Comparison of ENCODE assay signal across 1 cellular context in the genomic region with DNA sequence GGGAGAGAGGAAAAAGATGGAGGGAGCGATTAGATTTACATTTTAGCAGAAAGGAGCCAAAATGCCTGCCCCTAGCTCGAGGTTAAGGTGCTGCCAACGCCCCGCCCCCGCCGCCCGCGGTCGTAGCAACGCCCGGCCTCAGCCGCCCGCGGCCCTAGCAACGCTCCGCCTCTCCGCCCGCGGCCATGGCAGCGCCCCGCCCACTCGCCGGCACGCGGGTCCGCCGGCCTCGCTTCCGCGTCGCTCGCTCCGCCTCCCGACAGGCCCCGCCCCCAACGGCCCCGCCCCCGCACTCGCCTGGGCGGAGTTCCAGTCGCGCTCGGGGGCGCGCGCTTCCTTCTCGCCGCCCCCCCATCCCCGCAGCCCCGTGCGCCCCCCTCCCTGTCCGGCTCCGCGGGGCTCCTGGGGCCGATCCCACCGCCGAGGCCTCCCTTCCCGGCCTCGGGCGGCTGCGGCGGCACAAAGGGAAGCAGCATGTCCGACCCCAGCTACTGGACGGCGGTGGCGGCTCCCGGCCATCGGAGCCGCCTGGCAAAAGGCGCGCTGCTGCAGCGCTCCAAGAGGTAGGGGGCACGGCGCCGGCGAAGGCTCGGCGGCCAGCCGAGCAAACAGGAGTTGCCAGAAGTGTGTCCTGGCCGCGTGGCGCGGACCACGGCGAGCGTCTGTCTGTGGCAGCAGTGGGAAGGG.
TF ChIP-seq lines count a peak whose summit lies in the region.

No MANE protein-coding gene starts in this region.

TF ChIP-seq in GM12878, 131 proteins besides CTCF, POLR2A, EP300 and RAD21:
- no peak for TF ChIP-seq SUPT20H (IDR thresholded peaks at IDR 0.05; ENCODE audit: borderline replicate concordance, control insufficient read depth, low read depth, low read length)
- peak; percentile 9; the same call in 1 of the 2 replicates for TF ChIP-seq DPF2 (IDR thresholded peaks at IDR 0.05)
- peak; percentile 67 for TF ChIP-seq SP1 (IDR thresholded peaks at IDR 0.05; ENCODE audit: low read depth, low read length)
- peak; percentile 65 to 85; a peak in 3 of 4 replicates for TF ChIP-seq BHLHE40 (IDR thresholded peaks at IDR 0.05; ENCODE audit: borderline replicate concordance in 1 of 2, low read depth in 2 of 2, low read length in 1 of 2)
- peak; percentile 23; the same call in 1 of the 2 replicates for TF ChIP-seq HCFC1 (IDR thresholded peaks at IDR 0.05; ENCODE audit: low read length)
- no peak for TF ChIP-seq IRF5 (IDR thresholded peaks at IDR 0.05; ENCODE audit: borderline replicate concordance)
- TF ChIP-seq IKZF1 (conservative IDR thresholded peaks at IDR 0.05), result 0 out of 2 replicates have a peak, but pooled peaks have one; percentile 16
- peak; percentile 91 for TF ChIP-seq YY1 (IDR thresholded peaks at IDR 0.05; ENCODE audit: low read depth, low read length)
- peak; percentile 88 for TF ChIP-seq MXI1 (IDR thresholded peaks at IDR 0.05; ENCODE audit: low read depth, low read length)
- TF ChIP-seq SIN3A (IDR thresholded peaks at IDR 0.05; ENCODE audit: low read depth, low read length), result peak; percentile 77; the same call in 1 of the 2 replicates
- TF ChIP-seq, protein P1, sequence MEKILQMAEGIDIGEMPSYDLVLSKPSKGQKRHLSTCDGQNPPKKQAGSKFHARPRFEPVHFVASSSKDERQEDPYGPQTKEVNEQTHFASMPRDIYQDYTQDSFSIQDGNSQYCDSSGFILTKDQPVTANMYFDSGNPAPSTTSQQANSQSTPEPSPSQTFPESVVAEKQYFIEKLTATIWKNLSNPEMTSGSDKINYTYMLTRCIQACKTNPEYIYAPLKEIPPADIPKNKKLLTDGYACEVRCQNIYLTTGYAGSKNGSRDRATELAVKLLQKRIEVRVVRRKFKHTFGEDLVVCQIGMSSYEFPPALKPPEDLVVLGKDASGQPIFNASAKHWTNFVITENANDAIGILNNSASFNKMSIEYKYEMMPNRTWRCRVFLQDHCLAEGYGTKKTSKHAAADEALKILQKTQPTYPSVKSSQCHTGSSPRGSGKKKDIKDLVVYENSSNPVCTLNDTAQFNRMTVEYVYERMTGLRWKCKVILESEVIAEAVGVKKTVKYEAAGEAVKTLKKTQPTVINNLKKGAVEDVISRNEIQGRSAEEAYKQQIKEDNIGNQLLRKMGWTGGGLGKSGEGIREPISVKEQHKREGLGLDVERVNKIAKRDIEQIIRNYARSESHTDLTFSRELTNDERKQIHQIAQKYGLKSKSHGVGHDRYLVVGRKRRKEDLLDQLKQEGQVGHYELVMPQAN (conservative IDR thresholded peaks at IDR 0.05), result peak; percentile 60
- 0 out of 2 replicates have a peak, but pooled peaks have one; percentile 13 for TF ChIP-seq BACH1 (IDR thresholded peaks at IDR 0.05; ENCODE audit: borderline replicate concordance)
- TF ChIP-seq NR2F1 (conservative IDR thresholded peaks at IDR 0.05), result 0 out of 2 replicates have a peak, but pooled peaks have one; percentile 20
- no peak for TF ChIP-seq SREBF2 (IDR thresholded peaks at IDR 0.05; ENCODE audit: low read length)
- peak; percentile 19; the same call in 1 of the 2 replicates for TF ChIP-seq NR2C1 (IDR thresholded peaks at IDR 0.05)
- TF ChIP-seq EGR1 (IDR thresholded peaks at IDR 0.05; ENCODE audit: borderline replicate concordance in 1 of 2, low read depth in 2 of 2, low read length in 2 of 2), result peak in 1 of 2 experiments; percentile 81; a peak in 2 of 3 replicates
